Comparison of ENCODE assay signal across 19 cellular contexts in genomic region chr1:31919591-31919990, GRCh38.
"Had no signal": no experiment of that assay in that cellular context is flagged by ENCODE, and none has a peak within 500 bp of the region (broad histone marks: within the 10 kb centered on the region; RNA-seq: fewer than 3 reads in every experiment).

No MANE protein-coding gene starts in this region.

- H3K4me3 Mint-ChIP-seq: dendritic cell treated with granulocyte-macrophage colony-stimulating factor and Interleukin-4, amounts not matched to agents 40 ng/mL and 50 ng/mL, for 4 days; T-helper 1 cell treated with Interleukin-12 subunit alpha and Interleukin-12 subunit beta and Interleukin-4 antibody, amounts not matched to agents 30 μg/mL and 1 μg/mL, for 36 hours; WTC11 had no signal

- H3K27me3 Mint-ChIP-seq: dendritic cell treated with granulocyte-macrophage colony-stimulating factor and Interleukin-4, amounts not matched to agents 40 ng/mL and 50 ng/mL, for 4 days had no signal

- H3K4me3 ChIP-seq: ovary, right lobe of liver, smooth muscle cell, transverse colon had no signal

- H3K9me3 Mint-ChIP-seq: activated T-helper 2 cell treated with anti-CD3 and anti-CD28 coated beads, Interferon-gamma antibody, Interleukin-2, Interleukin-4, amounts not matched to agents 10 μg/mL and 5 μg/mL and 100 μg/mL, durations not matched to agents 14 hours and 24 hours and 36 hours; dendritic cell treated with granulocyte-macrophage colony-stimulating factor and Interleukin-4, amounts not matched to agents 40 ng/mL and 50 ng/mL, for 4 days; T-helper 1 cell treated with Interleukin-12 subunit alpha and Interleukin-12 subunit beta and Interleukin-4 antibody, amounts not matched to agents 30 μg/mL and 1 μg/mL, for 36 hours had no signal

- H3K27ac ChIP-seq: brain microvascular endothelial cell, foreskin keratinocyte, ovary, right lobe of liver, transverse colon had no signal

- H3K27ac Mint-ChIP-seq: dendritic cell treated with granulocyte-macrophage colony-stimulating factor and Interleukin-4, amounts not matched to agents 40 ng/mL and 50 ng/mL, for 4 days; T-helper 1 cell treated with Interleukin-12 subunit alpha and Interleukin-12 subunit beta and Interleukin-4 antibody, amounts not matched to agents 30 μg/mL and 1 μg/mL, for 36 hours had no signal

- H3K9me3 ChIP-seq: ovary, right lobe of liver, transverse colon had no signal

- H3K36me3 ChIP-seq: ovary had no signal

- DNase-seq: activated CD4-positive, alpha-beta T cell treated with anti-CD3 and anti-CD28 coated beads for 4 hours; activated naive CD4-positive, alpha-beta T cell treated with anti-CD3 and anti-CD28 coated beads, Interleukin-2, amount 50 U/mL, for 16 hours; anterior cingulate cortex; brain microvascular endothelial cell; effector memory CD4-positive, alpha-beta T cell; foreskin keratinocyte; glutamatergic neuron; mesenchymal stem cell; ovary; right lobe of liver; stimulated activated CD4-positive, alpha-beta T cell treated with anti-CD3 and anti-CD28 coated beads, Interleukin-4, amount 100 ng/mL, for 4 hours; stimulated activated CD8-positive, alpha-beta memory T cell treated with anti-CD3 and anti-CD28 coated beads, Interleukin-4, amount 100 ng/mL, for 48 hours; stimulated activated naive CD8-positive, alpha-beta T cell treated with anti-CD3 and anti-CD28 coated beads, Interleukin-15, Interleukin-2, amounts not matched to agents 100 U/mL and 50 U/mL, for 24 hours; transverse colon had no signal

- ATAC-seq: foreskin keratinocyte; right lobe of liver; stimulated activated naive CD8-positive, alpha-beta T cell treated with anti-CD3 and anti-CD28 coated beads, Interleukin-15, Interleukin-2, amounts not matched to agents 100 U/mL and 50 U/mL, for 24 hours; WTC11 had no signal

- H3K27me3 ChIP-seq: brain microvascular endothelial cell, foreskin keratinocyte, ovary, right lobe of liver, transverse colon had no signal
